In the genomic region with DNA sequence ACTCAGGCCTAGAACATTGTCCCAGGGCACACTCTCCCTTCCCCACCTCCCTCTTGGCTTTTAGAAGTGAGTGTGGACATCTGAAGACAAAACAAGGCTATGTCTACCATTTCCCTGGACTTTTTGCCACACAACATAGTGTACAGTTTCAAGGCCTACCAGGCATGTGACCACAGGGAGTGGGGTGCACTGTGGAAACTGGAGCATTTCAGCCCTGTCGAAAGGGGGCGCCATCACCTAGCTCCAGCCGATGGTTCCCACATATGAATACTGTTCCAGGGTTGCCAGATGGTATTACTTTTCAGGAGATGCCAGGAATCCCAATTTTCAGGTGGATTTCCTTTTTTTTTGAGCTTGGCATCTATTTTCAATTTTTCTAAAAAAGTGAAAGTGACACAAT, we compare ENCODE assay signal across 8 cellular contexts.
A peak's percentile ranks its signal among the peaks of the same experiment; 100 is the strongest.
DNase-seq lines count a peak whose midpoint lies in the region; ATAC-seq, FAIRE-seq and TF ChIP-seq lines count a peak whose summit lies in the region.

No MANE protein-coding gene starts in this region.

- no peak for FAIRE-seq in A549 (lab: Jason Lieb, UNC)

- no peak overlapping the region for H2AFZ ChIP-seq in OCI-LY7 (ENCODE audit: low read length)

- DNase-seq in A549 (ENCODE audit: low read depth in 1 of 2, low spot score in 1 of 2) (peak in 1 of 2 experiments; percentile 31), GM10266 (ENCODE audit: extremely low spot score) (peak; percentile 43), OCI-LY7 (ENCODE audit: low spot score) (peak; percentile 11), epithelial cell of proximal tubule (ENCODE audit: low read depth) (no peak), psoas muscle (no peak), vagina (ENCODE audit: extremely low spot score in 2 of 2) (no peak)

- no peaks in the 10 kb centered on the region for H3K27me3 ChIP-seq in psoas muscle (ENCODE audit: insufficient read depth in 3 of 3, low read length in 2 of 3)
- no peaks in the 10 kb centered on the region for H3K27me3 ChIP-seq in vagina

- H3K9me2 ChIP-seq in OCI-LY7 (ENCODE audit: insufficient read depth, low read length) = no peaks in the 10 kb centered on the region

- H3K4me2 ChIP-seq in A549 = no peak overlapping the region
- no peak overlapping the region for H3K4me2 ChIP-seq in OCI-LY7 (ENCODE audit: low read length)

- no peaks in the 10 kb centered on the region for H4K20me1 ChIP-seq in OCI-LY7 (ENCODE audit: insufficient read depth, low read length)

- WGBS in A549 (ENCODE audit: missing lambda C conversion rate) = 37% methylated on average over 3 of the region's 3 CpGs
- WGBS in psoas muscle, 3 donors = 33 to 39% (median 33%) methylated on average over 3 of the region's 3 CpGs

- H3K4me3 ChIP-seq in A549 (no peak overlapping the region), OCI-LY7 (ENCODE audit: low read depth, low read length, poor library complexity, severe bottlenecking) (no peak overlapping the region), epithelial cell of proximal tubule (ENCODE audit: low read depth, low read length) (no peak overlapping the region), psoas muscle (no peak overlapping the region), vagina (no peak overlapping the region)

- H3K27ac ChIP-seq in A549 (no peak overlapping the region), OCI-LY7 (ENCODE audit: low read depth, low read length, poor library complexity, severe bottlenecking) (no peak overlapping the region), psoas muscle (no peak overlapping the region), vagina (no peak overlapping the region)

- H3K9me3 ChIP-seq in A549 (no peaks in the 10 kb centered on the region), OCI-LY7 (ENCODE audit: low read length) (no peaks in the 10 kb centered on the region), psoas muscle (no peaks in the 10 kb centered on the region), vagina (no peaks in the 10 kb centered on the region)

- intact Hi-C loops in OCI-LY7 (cut with micrococcal nuclease; ENCODE audit: unreplicated experiment) (no loop called here), psoas muscle (cut with DNase I) (no loop called here), vagina (cut with DNase I) (no loop called here)

- no peak for TF ChIP-seq POLR2A in A549 (IDR thresholded peaks at IDR 0.05; ENCODE audit: low read length)
- TF ChIP-seq POLR2A in vagina (IDR thresholded peaks at IDR 0.05) = no peak

- CTCF ChIA-PET in A549 (lab: Yijun Ruan, JAX) = interaction anchor here (0.9 to 2.6 kb wide), 6 partner anchors 9 to 380 kb away, joined by 3 to 11 read pairs (median 4); no protein-coding TSS in a partner anchor
- CTCF ChIA-PET in OCI-LY7 (lab: Charles Lee; ENCODE audit: unreplicated experiment) = no interaction called here

- H3K79me2 ChIP-seq in OCI-LY7 (ENCODE audit: insufficient read depth, low read depth, low read length) = no peaks in the 10 kb centered on the region

- peak; percentile 30 to 58; a peak in 3 of 5 replicates for TF ChIP-seq RAD21 in A549 (conservative IDR thresholded peaks at IDR 0.05 in 1 of 2, IDR thresholded peaks at IDR 0.05 in 1 of 2)

- TF ChIP-seq EP300 in A549 (IDR thresholded peaks at IDR 0.05) = no peak

- H3K4me1 ChIP-seq in A549 = no peaks in the 10 kb centered on the region
- H3K4me1 ChIP-seq in OCI-LY7 (ENCODE audit: insufficient read depth, low read length, poor library complexity, severe bottlenecking) = no peaks in the 10 kb centered on the region
- H3K4me1 ChIP-seq in psoas muscle = no peaks in the 10 kb centered on the region
- no peaks in the 10 kb centered on the region for H3K4me1 ChIP-seq in vagina

- BruUV-seq in OCI-LY7 (replicated peaks; lab: Mats Ljungman, UMichigan) = no TSS peak

- H3K36me3 ChIP-seq in OCI-LY7 (ENCODE audit: insufficient read depth, low read length) = no peaks in the 10 kb centered on the region
- no peaks in the 10 kb centered on the region for H3K36me3 ChIP-seq in psoas muscle (ENCODE audit: insufficient read depth in 1 of 2, low read depth in 1 of 2)
- H3K36me3 ChIP-seq in vagina = no peaks in the 10 kb centered on the region

- peak; percentile 43 to 81; a peak in 4 of 6 replicates for ATAC-seq in A549
- ATAC-seq in psoas muscle = no peak
- ATAC-seq in HG03442 (IDR thresholded peaks at IDR 0.05; ENCODE audit: unreplicated experiment) = no peak
- ATAC-seq in HG02610 (IDR thresholded peaks at IDR 0.05; ENCODE audit: unreplicated experiment) = no peak

- peak; percentile 42 for TF ChIP-seq CTCF in A549 (IDR thresholded peaks at IDR 0.05)
- TF ChIP-seq CTCF in GM10266 (IDR thresholded peaks at IDR 0.05; ENCODE audit: control insufficient read depth, insufficient read depth, low read depth, missing control alignments) = peak; percentile 64
- TF ChIP-seq CTCF in OCI-LY7 (conservative IDR thresholded peaks at IDR 0.05; ENCODE audit: low read length) = peak; percentile 77
- TF ChIP-seq CTCF in epithelial cell of proximal tubule (conservative IDR thresholded peaks at IDR 0.05; ENCODE audit: low read depth, low read length) = peak; percentile 52
- TF ChIP-seq CTCF in psoas muscle (IDR thresholded peaks at IDR 0.05) = peak; percentile 38
- no peak for TF ChIP-seq CTCF in vagina (IDR thresholded peaks at IDR 0.05)

- POLR2A ChIA-PET in A549 (lab: Yijun Ruan, JAX) (no interaction called here), OCI-LY7 (lab: Charles Lee) (no interaction called here)

TF ChIP-seq in A549, 52 proteins besides CTCF, POLR2A, EP300 and RAD21:
- TF ChIP-seq HOXA7 (CRISPR knock-in tag; IDR thresholded peaks at IDR 0.05) (no peak), SREBF2 (IDR thresholded peaks at IDR 0.05) (no peak), SMC3 (IDR thresholded peaks at IDR 0.05) (0 out of 3 replicates have a peak, but pooled peaks have one; percentile 15), POLR2AphosphoS2 (conservative IDR thresholded peaks at IDR 0.05; ENCODE audit: low read length) (no peak), HOXB5 (CRISPR knock-in tag; IDR thresholded peaks at IDR 0.05) (no peak), JUN (IDR thresholded peaks at IDR 0.05) (no peak), RCOR1 (IDR thresholded peaks at IDR 0.05; ENCODE audit: low read depth, low read length) (no peak), TP53 (CRISPR knock-in tag; IDR thresholded peaks at IDR 0.05) (no peak)
- TF ChIP-seq, protein P1, sequence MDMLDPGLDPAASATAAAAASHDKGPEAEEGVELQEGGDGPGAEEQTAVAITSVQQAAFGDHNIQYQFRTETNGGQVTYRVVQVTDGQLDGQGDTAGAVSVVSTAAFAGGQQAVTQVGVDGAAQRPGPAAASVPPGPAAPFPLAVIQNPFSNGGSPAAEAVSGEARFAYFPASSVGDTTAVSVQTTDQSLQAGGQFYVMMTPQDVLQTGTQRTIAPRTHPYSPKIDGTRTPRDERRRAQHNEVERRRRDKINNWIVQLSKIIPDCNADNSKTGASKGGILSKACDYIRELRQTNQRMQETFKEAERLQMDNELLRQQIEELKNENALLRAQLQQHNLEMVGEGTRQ (IDR thresholded peaks at IDR 0.05) = peak; percentile 25; the same call in 1 of the 2 replicates
TF ChIP-seq in A549: peak in this region for 2.

Comparison
In these comparisons a context has a peak if more than half of its experiments do, and no peak if none do; other contexts are left out.
1. ATAC-seq: peak in A549 (2 of 2); none in psoas muscle (0 of 4), HG03442 (single experiment) and HG02610 (single experiment).
2. DNase-seq: peak in GM10266 (single experiment) and OCI-LY7 (single experiment); none in epithelial cell of proximal tubule (single experiment), psoas muscle (0 of 2) and vagina (0 of 2).
3. CTCF ChIP-seq: peak in A549 (single experiment), GM10266 (single experiment), OCI-LY7 (single experiment), epithelial cell of proximal tubule (single experiment) and psoas muscle (single experiment); none in vagina (0 of 3).